1 cellular context compared by ENCODE assay signal in the genomic region with DNA sequence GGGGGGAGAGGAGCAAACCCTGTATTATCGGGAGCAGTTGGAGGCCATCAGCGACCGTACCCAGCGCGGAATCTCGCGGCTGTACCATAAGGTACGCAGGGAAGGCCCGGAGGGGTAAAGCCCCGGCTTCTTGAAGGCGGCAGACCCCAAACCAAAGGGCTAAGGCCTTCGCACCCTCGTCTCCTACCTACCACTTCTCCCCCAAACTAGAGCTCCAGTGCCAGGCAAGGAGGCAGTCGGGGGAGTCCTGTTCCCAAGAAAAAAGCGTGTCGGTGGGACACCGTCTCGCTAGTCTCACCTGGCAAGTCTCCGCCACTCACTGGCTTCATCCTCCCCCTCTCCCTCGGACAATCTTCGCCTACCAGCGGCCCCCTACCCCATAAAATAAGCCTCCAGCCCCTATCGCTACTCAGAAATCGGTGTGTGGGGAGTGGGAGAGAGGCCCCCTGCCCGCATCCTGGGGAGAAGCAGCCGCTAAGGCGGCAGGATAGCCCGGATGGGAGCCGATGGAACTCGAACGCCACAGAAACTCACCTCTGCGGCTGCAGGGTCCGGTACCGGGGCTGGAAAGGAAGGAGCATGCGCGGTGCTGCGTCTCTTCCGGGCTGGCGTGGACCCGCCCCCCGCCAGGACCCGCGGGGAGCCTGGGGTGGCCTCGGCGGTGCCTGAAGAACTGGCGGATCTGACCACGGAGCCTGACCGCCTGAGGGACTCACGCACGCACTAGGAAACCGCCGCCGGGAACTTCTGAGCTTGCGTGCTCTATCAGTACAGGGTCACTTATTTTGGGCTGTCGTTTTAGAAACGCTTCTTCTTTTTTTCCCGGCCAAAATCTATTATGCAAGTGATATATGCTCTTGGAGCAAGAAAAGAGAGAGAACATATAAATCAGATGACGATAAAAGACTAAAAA.
TF ChIP-seq lines count a peak whose summit lies in the region.

RPS10 (minus strand) TSS at position 572 of the 913 bp plus-strand sequence. CDS start 848 bp downstream, outside the sequence.

TF ChIP-seq in HepG2, 621 proteins besides CTCF, POLR2A, EP300 and RAD21 (continued from another document and continues in another):
- TF ChIP-seq ZBTB4 (CRISPR knock-in tag; IDR thresholded peaks at IDR 0.05; ENCODE audit: borderline replicate concordance) (peak; percentile 18; the same call in 1 of the 2 replicates), FOXA3 (CRISPR knock-in tag; IDR thresholded peaks at IDR 0.05) (no peak; the same call in 1 of the 2 replicates), TGIF2 (CRISPR knock-in tag; IDR thresholded peaks at IDR 0.05) (peak; percentile 87), ZNF563 (CRISPR knock-in tag; IDR thresholded peaks at IDR 0.05) (peak; percentile 28; the same call in 1 of the 2 replicates), MED13 (CRISPR knock-in tag; IDR thresholded peaks at IDR 0.05) (peak; percentile 71), KDM1A (CRISPR knock-in tag; IDR thresholded peaks at IDR 0.05) (no peak), HDAC1 (CRISPR knock-in tag; IDR thresholded peaks at IDR 0.05) (peak; percentile 59), EED (CRISPR knock-in tag; IDR thresholded peaks at IDR 0.05) (peak; percentile 96), ZNF720 (CRISPR knock-in tag; IDR thresholded peaks at IDR 0.05) (no peak), ZNF740 (CRISPR knock-in tag; IDR thresholded peaks at IDR 0.05) (no peak), ZNF275 (CRISPR knock-in tag; IDR thresholded peaks at IDR 0.05; ENCODE audit: borderline replicate concordance) (0 out of 2 replicates have a peak, but pooled peaks have one; percentile 73), ZBTB7B (CRISPR knock-in tag; IDR thresholded peaks at IDR 0.05) (no peak), JUND (CRISPR knock-in tag; IDR thresholded peaks at IDR 0.05) (peak; percentile 55; the same call in 1 of the 2 replicates), ZNF101 (CRISPR knock-in tag; IDR thresholded peaks at IDR 0.05; ENCODE audit: borderline replicate concordance, low read depth) (no peak), FOXO1 (CRISPR knock-in tag; IDR thresholded peaks at IDR 0.05) (peak; percentile 18; the same call in 1 of the 2 replicates), DBP (CRISPR knock-in tag; IDR thresholded peaks at IDR 0.05; ENCODE audit: not compliant biosample characterization) (no peak), CENPX (CRISPR knock-in tag; IDR thresholded peaks at IDR 0.05) (no peak), PCBP2 (optimal IDR thresholded peaks at IDR 0.05; ENCODE audit: low read depth, low read length, poor library complexity, severe bottlenecking) (no peak), PTBP1 (IDR thresholded peaks at IDR 0.05; ENCODE audit: low read depth, low read length, poor library complexity, severe bottlenecking) (peak; percentile 50), ZNF205 (CRISPR knock-in tag; IDR thresholded peaks at IDR 0.05) (0 out of 2 replicates have a peak, but pooled peaks have one; percentile 12), RARA (CRISPR knock-in tag; IDR thresholded peaks at IDR 0.05) (no peak; the same call in none of the 2 replicates), NFKBIZ (CRISPR knock-in tag; IDR thresholded peaks at IDR 0.05) (no peak), PHF20 (CRISPR knock-in tag; IDR thresholded peaks at IDR 0.05) (peak; percentile 92), ZFP36L1 (CRISPR knock-in tag; IDR thresholded peaks at IDR 0.05) (0 out of 2 replicates have a peak, but pooled peaks have one; percentile 46), SCMH1 (CRISPR knock-in tag; IDR thresholded peaks at IDR 0.05; ENCODE audit: borderline replicate concordance) (no peak), ARID2 (CRISPR knock-in tag; IDR thresholded peaks at IDR 0.05; ENCODE audit: borderline replicate concordance) (0 out of 2 replicates have a peak, but pooled peaks have one; percentile 61), HNF4A (CRISPR knock-in tag; IDR thresholded peaks at IDR 0.05) (peak; percentile 13; the same call in 1 of the 2 replicates), ISX (CRISPR knock-in tag; conservative IDR thresholded peaks at IDR 0.05) (peak; percentile 47; the same call in 1 of the 2 replicates), CBFB (CRISPR knock-in tag; IDR thresholded peaks at IDR 0.05) (peak; percentile 83), ZNF350 (CRISPR knock-in tag; IDR thresholded peaks at IDR 0.05; ENCODE audit: borderline replicate concordance, low read depth) (peak; percentile 95), PRDM15 (CRISPR knock-in tag; IDR thresholded peaks at IDR 0.05) (peak; percentile 43; the same call in 1 of the 2 replicates), THYN1 (CRISPR knock-in tag; IDR thresholded peaks at IDR 0.05; ENCODE audit: borderline replicate concordance, low read depth) (no peak), NFATC3 (CRISPR knock-in tag; IDR thresholded peaks at IDR 0.05) (0 out of 2 replicates have a peak, but pooled peaks have one; percentile 32), ZNF780A (CRISPR knock-in tag; IDR thresholded peaks at IDR 0.05) (no peak), ZFP37 (CRISPR knock-in tag; IDR thresholded peaks at IDR 0.05; ENCODE audit: borderline replicate concordance) (peak; percentile 11; the same call in 1 of the 2 replicates), HNRNPL (IDR thresholded peaks at IDR 0.05; ENCODE audit: low read depth, low read length) (peak; percentile 84; the same call in 1 of the 2 replicates), CCAR2 (optimal IDR thresholded peaks at IDR 0.05; ENCODE audit: low read depth, low read length) (no peak)
- TF ChIP-seq, protein P1, sequence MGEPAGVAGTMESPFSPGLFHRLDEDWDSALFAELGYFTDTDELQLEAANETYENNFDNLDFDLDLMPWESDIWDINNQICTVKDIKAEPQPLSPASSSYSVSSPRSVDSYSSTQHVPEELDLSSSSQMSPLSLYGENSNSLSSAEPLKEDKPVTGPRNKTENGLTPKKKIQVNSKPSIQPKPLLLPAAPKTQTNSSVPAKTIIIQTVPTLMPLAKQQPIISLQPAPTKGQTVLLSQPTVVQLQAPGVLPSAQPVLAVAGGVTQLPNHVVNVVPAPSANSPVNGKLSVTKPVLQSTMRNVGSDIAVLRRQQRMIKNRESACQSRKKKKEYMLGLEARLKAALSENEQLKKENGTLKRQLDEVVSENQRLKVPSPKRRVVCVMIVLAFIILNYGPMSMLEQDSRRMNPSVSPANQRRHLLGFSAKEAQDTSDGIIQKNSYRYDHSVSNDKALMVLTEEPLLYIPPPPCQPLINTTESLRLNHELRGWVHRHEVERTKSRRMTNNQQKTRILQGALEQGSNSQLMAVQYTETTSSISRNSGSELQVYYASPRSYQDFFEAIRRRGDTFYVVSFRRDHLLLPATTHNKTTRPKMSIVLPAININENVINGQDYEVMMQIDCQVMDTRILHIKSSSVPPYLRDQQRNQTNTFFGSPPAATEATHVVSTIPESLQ (CRISPR knock-in tag; conservative IDR thresholded peaks at IDR 0.05), result no peak
- TF ChIP-seq, protein P2, sequence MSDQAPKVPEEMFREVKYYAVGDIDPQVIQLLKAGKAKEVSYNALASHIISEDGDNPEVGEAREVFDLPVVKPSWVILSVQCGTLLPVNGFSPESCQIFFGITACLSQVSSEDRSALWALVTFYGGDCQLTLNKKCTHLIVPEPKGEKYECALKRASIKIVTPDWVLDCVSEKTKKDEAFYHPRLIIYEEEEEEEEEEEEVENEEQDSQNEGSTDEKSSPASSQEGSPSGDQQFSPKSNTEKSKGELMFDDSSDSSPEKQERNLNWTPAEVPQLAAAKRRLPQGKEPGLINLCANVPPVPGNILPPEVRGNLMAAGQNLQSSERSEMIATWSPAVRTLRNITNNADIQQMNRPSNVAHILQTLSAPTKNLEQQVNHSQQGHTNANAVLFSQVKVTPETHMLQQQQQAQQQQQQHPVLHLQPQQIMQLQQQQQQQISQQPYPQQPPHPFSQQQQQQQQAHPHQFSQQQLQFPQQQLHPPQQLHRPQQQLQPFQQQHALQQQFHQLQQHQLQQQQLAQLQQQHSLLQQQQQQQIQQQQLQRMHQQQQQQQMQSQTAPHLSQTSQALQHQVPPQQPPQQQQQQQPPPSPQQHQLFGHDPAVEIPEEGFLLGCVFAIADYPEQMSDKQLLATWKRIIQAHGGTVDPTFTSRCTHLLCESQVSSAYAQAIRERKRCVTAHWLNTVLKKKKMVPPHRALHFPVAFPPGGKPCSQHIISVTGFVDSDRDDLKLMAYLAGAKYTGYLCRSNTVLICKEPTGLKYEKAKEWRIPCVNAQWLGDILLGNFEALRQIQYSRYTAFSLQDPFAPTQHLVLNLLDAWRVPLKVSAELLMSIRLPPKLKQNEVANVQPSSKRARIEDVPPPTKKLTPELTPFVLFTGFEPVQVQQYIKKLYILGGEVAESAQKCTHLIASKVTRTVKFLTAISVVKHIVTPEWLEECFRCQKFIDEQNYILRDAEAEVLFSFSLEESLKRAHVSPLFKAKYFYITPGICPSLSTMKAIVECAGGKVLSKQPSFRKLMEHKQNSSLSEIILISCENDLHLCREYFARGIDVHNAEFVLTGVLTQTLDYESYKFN (CRISPR knock-in tag; conservative IDR thresholded peaks at IDR 0.05), result peak; percentile 29; the same call in 1 of the 2 replicates
